In genomic region chr1:2598329-2598931, GRCh38 we compare ENCODE assay signal across 1 cellular context.
A peak's percentile ranks its signal among the peaks of the same experiment; 100 is the strongest.
TF ChIP-seq lines count a peak whose summit lies in the region.

No MANE protein-coding gene starts in this region.

TF ChIP-seq in K562, 482 proteins besides CTCF, POLR2A, EP300 and RAD21:
- TF ChIP-seq SPI1 (IDR thresholded peaks at IDR 0.05; ENCODE audit: borderline replicate concordance, low read depth, low read length) (peak; percentile 69; the same call in 1 of the 2 replicates), ZNF431 (CRISPR knock-in tag; IDR thresholded peaks at IDR 0.05) (no peak)
